ENCODE assay signal across 1 cellular context in the genomic region with DNA sequence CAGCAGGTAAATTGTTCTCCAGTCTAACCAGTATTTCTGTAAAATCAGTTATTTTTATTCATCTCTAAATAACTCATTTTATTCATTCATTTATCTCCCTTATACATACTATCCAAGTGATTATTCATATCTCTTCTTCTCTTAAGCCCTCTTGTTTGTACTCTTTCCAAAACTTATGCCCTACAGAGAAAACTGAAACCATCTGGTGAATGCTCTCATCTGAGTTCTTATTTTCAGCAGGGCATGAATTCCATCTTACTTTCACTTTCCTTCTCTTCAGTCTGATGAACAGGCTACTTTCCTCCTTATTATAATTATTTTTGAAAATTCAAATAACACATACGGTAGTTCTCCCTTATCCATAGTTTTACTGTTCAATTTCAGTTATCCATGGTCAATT.
TF ChIP-seq lines count a peak whose summit lies in the region.

No MANE protein-coding gene starts in this region.

TF ChIP-seq in HepG2, 621 proteins besides CTCF, POLR2A, EP300 and RAD21 (continued from another document):
- TF ChIP-seq, protein P1, sequence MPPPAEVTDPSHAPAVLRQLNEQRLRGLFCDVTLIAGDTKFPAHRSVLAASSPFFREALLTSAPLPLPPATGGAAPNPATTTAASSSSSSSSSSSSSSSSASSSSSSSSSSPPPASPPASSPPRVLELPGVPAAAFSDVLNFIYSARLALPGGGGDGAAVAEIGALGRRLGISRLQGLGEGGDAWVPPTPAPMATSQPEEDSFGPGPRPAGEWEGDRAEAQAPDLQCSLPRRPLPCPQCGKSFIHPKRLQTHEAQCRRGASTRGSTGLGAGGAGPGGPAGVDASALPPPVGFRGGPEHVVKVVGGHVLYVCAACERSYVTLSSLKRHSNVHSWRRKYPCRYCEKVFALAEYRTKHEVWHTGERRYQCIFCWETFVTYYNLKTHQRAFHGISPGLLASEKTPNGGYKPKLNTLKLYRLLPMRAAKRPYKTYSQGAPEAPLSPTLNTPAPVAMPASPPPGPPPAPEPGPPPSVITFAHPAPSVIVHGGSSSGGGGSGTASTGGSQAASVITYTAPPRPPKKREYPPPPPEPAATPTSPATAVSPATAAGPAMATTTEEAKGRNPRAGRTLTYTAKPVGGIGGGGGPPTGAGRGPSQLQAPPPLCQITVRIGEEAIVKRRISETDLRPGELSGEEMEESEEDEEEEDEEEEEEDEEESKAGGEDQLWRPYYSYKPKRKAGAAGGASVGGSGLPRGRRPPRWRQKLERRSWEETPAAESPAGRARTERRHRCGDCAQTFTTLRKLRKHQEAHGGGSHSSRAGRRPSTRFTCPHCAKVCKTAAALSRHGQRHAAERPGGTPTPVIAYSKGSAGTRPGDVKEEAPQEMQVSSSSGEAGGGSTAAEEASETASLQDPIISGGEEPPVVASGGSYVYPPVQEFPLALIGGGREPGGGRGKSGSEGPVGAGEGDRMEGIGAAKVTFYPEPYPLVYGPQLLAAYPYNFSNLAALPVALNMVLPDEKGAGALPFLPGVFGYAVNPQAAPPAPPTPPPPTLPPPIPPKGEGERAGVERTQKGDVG (CRISPR knock-in tag; IDR thresholded peaks at IDR 0.05; ENCODE audit: borderline replicate concordance): no peak
- TF ChIP-seq ZNF746 (CRISPR knock-in tag; IDR thresholded peaks at IDR 0.05) (no peak), ZBTB2 (CRISPR knock-in tag; IDR thresholded peaks at IDR 0.05; ENCODE audit: low read depth) (no peak), AKNA (CRISPR knock-in tag; IDR thresholded peaks at IDR 0.05; ENCODE audit: borderline replicate concordance) (no peak), ARHGAP35 (CRISPR knock-in tag; IDR thresholded peaks at IDR 0.05; ENCODE audit: borderline replicate concordance) (no peak), KLF9 (CRISPR knock-in tag; IDR thresholded peaks at IDR 0.05; ENCODE audit: low read depth) (no peak), ZNF274 (CRISPR knock-in tag; IDR thresholded peaks at IDR 0.05) (no peak), WIZ (CRISPR knock-in tag; IDR thresholded peaks at IDR 0.05) (no peak)
- TF ChIP-seq, protein P2, sequence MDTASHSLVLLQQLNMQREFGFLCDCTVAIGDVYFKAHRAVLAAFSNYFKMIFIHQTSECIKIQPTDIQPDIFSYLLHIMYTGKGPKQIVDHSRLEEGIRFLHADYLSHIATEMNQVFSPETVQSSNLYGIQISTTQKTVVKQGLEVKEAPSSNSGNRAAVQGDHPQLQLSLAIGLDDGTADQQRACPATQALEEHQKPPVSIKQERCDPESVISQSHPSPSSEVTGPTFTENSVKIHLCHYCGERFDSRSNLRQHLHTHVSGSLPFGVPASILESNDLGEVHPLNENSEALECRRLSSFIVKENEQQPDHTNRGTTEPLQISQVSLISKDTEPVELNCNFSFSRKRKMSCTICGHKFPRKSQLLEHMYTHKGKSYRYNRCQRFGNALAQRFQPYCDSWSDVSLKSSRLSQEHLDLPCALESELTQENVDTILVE (CRISPR knock-in tag; IDR thresholded peaks at IDR 0.05): no peak
